2 cellular contexts compared by ENCODE assay signal in genomic region chr14:55005071-55005470, GRCh38.
TF ChIP-seq lines count a peak whose summit lies in the region.

No MANE protein-coding gene starts in this region.

TF ChIP-seq in SK-N-SH, 30 proteins besides CTCF, POLR2A, EP300 and RAD21 (continued from another document):
- TF ChIP-seq TCF12 (IDR thresholded peaks at IDR 0.05): no peak
- no peak for TF ChIP-seq GATA2 (CRISPR knock-in tag; IDR thresholded peaks at IDR 0.05)
- TF ChIP-seq USF1 (IDR thresholded peaks at IDR 0.05; ENCODE audit: borderline replicate concordance, low read depth): no peak
- TF ChIP-seq MXI1 (IDR thresholded peaks at IDR 0.05; ENCODE audit: low read depth, low read length): no peak
- TF ChIP-seq NRF1 (IDR thresholded peaks at IDR 0.05; ENCODE audit: low read depth, low read length): no peak
- no peak for TF ChIP-seq POLR2AphosphoS5 (IDR thresholded peaks at IDR 0.05; ENCODE audit: low read depth, low read length)
- no peak for TF ChIP-seq TAF1 (IDR thresholded peaks at IDR 0.05; ENCODE audit: borderline replicate concordance, low read depth, low read length)
- no peak for TF ChIP-seq PBX3 (IDR thresholded peaks at IDR 0.05)
- no peak for TF ChIP-seq MAX (IDR thresholded peaks at IDR 0.05; ENCODE audit: low read depth)
- TF ChIP-seq FOXM1 (IDR thresholded peaks at IDR 0.05; ENCODE audit: low read depth): no peak
- no peak for TF ChIP-seq NFIC (IDR thresholded peaks at IDR 0.05; ENCODE audit: borderline replicate concordance)
- TF ChIP-seq EZH2phosphoT487 (IDR thresholded peaks at IDR 0.05; ENCODE audit: borderline replicate concordance, low read depth): no peak
- TF ChIP-seq REST (IDR thresholded peaks at IDR 0.05; ENCODE audit: low read depth, low read length): no peak

TF ChIP-seq in SK-N-SH treated with all-trans-retinoic acid at 6 μM for 48 hours, 23 proteins besides CTCF, POLR2A, EP300 and RAD21 (continued from another document):
- TF ChIP-seq POU6F1 (CRISPR knock-in tag; IDR thresholded peaks at IDR 0.05; ENCODE audit: borderline replicate concordance, low read depth) (no peak), ESRRG (CRISPR knock-in tag; IDR thresholded peaks at IDR 0.05) (no peak), ISL1 (CRISPR knock-in tag; IDR thresholded peaks at IDR 0.05) (no peak), ZFP3 (CRISPR knock-in tag; IDR thresholded peaks at IDR 0.05) (no peak), TCF4 (CRISPR knock-in tag; IDR thresholded peaks at IDR 0.05; ENCODE audit: borderline replicate concordance) (no peak), BACH2 (CRISPR knock-in tag; IDR thresholded peaks at IDR 0.05; ENCODE audit: borderline replicate concordance) (no peak), GLIS3 (CRISPR knock-in tag; IDR thresholded peaks at IDR 0.05) (no peak), ZNF8 (CRISPR knock-in tag; IDR thresholded peaks at IDR 0.05) (no peak), PPARA (CRISPR knock-in tag; IDR thresholded peaks at IDR 0.05; ENCODE audit: borderline replicate concordance) (no peak), OSR1 (CRISPR knock-in tag; IDR thresholded peaks at IDR 0.05) (no peak), ZFP30 (CRISPR knock-in tag; IDR thresholded peaks at IDR 0.05) (no peak), CSDC2 (CRISPR knock-in tag; IDR thresholded peaks at IDR 0.05) (no peak), CREB5 (CRISPR knock-in tag; IDR thresholded peaks at IDR 0.05; ENCODE audit: low read depth) (no peak), CSRNP3 (CRISPR knock-in tag; IDR thresholded peaks at IDR 0.05) (no peak), SNAI2 (CRISPR knock-in tag; IDR thresholded peaks at IDR 0.05) (no peak)
